Comparison of ENCODE assay signal across 18 cellular contexts in genomic region chr7:26608402-26608801, GRCh38.
DNase-seq lines count a peak whose midpoint lies in the region; ATAC-seq and TF ChIP-seq lines count a peak whose summit lies in the region.
"Had no signal": no experiment of that assay in that cellular context is flagged by ENCODE, and none has a peak within 500 bp of the region (broad histone marks: within the 10 kb centered on the region; RNA-seq: fewer than 3 reads in every experiment).

No MANE protein-coding gene starts in this region.

- H3K36me3 ChIP-seq in breast epithelium (no peaks in the 10 kb centered on the region), PC-3 (ENCODE audit: low read depth, low read length) (no peaks in the 10 kb centered on the region), WERI-Rb-1 (no peaks in the 10 kb centered on the region), H7 (replicated peaks; ENCODE audit: control insufficient read depth, insufficient read depth, low read length) (no peaks in the 10 kb centered on the region)
- H3K36me3 ChIP-seq: HAP-1 had no signal

- peaks cover 7% of the 10 kb centered on the region for H3K4me1 Mint-ChIP-seq in MCF 10A (ENCODE audit: insufficient read depth, unreplicated experiment)
- H3K4me1 Mint-ChIP-seq: CD4-positive, alpha-beta memory T cell had no signal

- no peak for TF ChIP-seq CTCF in MCF 10A (IDR thresholded peaks at IDR 0.05; ENCODE audit: unreplicated experiment)
- TF ChIP-seq CTCF in breast epithelium (IDR thresholded peaks at IDR 0.05): no peak
- TF ChIP-seq CTCF in PC-3 (conservative IDR thresholded peaks at IDR 0.05; ENCODE audit: low read depth, low read length): no peak
- TF ChIP-seq CTCF in WERI-Rb-1 (IDR thresholded peaks at IDR 0.05; ENCODE audit: low read depth, low read length): no peak

- peak; percentile 5 for DNase-seq in MCF 10A (ENCODE audit: unreplicated experiment)
- no peak for DNase-seq in breast epithelium (ENCODE audit: low spot score in 2 of 2)
- no peak for DNase-seq in PC-3
- DNase-seq in mesenteric fat pad (ENCODE audit: low spot score): peak; percentile 37
- no peak for DNase-seq in NCI-H345 treated with DMSO at 0.1 percent for 48 hours (lab: John Stamatoyannopoulos, UW; ENCODE audit: unreplicated experiment)
- no peak for DNase-seq in WERI-Rb-1
- no peak for DNase-seq in H7
- DNase-seq: 8988T; C1 segment of cervical spinal cord; Calu3; CD4-positive, alpha-beta memory T cell; COR-L47; DMS79; EL; GDM1; GM23248 had no signal

- H3K4me1 ChIP-seq in breast epithelium (no peaks in the 10 kb centered on the region), PC-3 (ENCODE audit: insufficient read depth, low read length) (peaks cover 48% of the 10 kb centered on the region)
- H3K4me1 ChIP-seq: HAP-1 had no signal

- no peaks in the 10 kb centered on the region for H3K9me2 ChIP-seq in PC-3 (replicated peaks; ENCODE audit: low read length)

- H3K9me3 Mint-ChIP-seq in MCF 10A (ENCODE audit: unreplicated experiment): peaks cover 8% of the 10 kb centered on the region
- H3K9me3 Mint-ChIP-seq: CD4-positive, alpha-beta memory T cell had no signal

- no peaks in the 10 kb centered on the region for H4K20me1 ChIP-seq in PC-3 (ENCODE audit: low read length)

- no peak overlapping the region for H2AFZ ChIP-seq in PC-3 (ENCODE audit: low read length)
- H2AFZ ChIP-seq: GM23248 had no signal

- H3K4me3 Mint-ChIP-seq in MCF 10A (ENCODE audit: unreplicated experiment): no peak overlapping the region
- H3K4me3 Mint-ChIP-seq: CD4-positive, alpha-beta memory T cell had no signal

- CTCF ChIA-PET in MCF 10A (lab: Yijun Ruan, JAX) (interaction anchor here (0.6 to 0.8 kb wide), 2 partner anchors 58 to 140 kb away, joined by 3 read pairs; no protein-coding TSS in a partner anchor), PC-3 (lab: Charles Lee) (interaction anchor here (0.7 to 1.0 kb wide), 2 partner anchors 107 to 239 kb away, joined by 3 read pairs; no protein-coding TSS in a partner anchor)

- no peak for ATAC-seq in PC-3
- ATAC-seq: GM12878 had no signal

- H3K27ac ChIP-seq in breast epithelium (no peak overlapping the region), PC-3 (ENCODE audit: low read length) (peak overlapping the region; percentile 56), WERI-Rb-1 (no peak overlapping the region)
- H3K27ac ChIP-seq: GM23248 had no signal

- H3K4me3 ChIP-seq in breast epithelium: no peak overlapping the region
- no peak overlapping the region for H3K4me3 ChIP-seq in PC-3 (ENCODE audit: low read length)
- no peak overlapping the region for H3K4me3 ChIP-seq in WERI-Rb-1 (ENCODE audit: low read depth, low read length)
- no peak overlapping the region for H3K4me3 ChIP-seq in H7 (ENCODE audit: insufficient read depth, low read depth, low read length)
- H3K4me3 ChIP-seq: GM12878, GM23248, HAP-1 had no signal

- H3F3A ChIP-seq in PC-3 (ENCODE audit: low read length, unreplicated experiment): no peaks in the 10 kb centered on the region

- peak overlapping the region; percentile 35; the same call in 1 of the 2 replicates for H3K9ac ChIP-seq in PC-3 (ENCODE audit: low read length)
- H3K9ac ChIP-seq: GM23248 had no signal

- no peaks in the 10 kb centered on the region for H3K36me3 Mint-ChIP-seq in MCF 10A (ENCODE audit: insufficient read depth, unreplicated experiment)
- H3K36me3 Mint-ChIP-seq: CD4-positive, alpha-beta memory T cell had no signal

- POLR2A ChIA-PET in MCF 10A (lab: Yijun Ruan, JAX) (no interaction called here), PC-3 (lab: Charles Lee; ENCODE audit: unreplicated experiment) (interaction anchor here (1.1 kb wide), 1 partner anchor 43 kb away, joined by 4 read pairs; no protein-coding TSS in a partner anchor)

- BruUV-seq in MCF 10A (replicated peaks; lab: Mats Ljungman, UMichigan): no TSS peak
- no TSS peak for BruUV-seq in PC-3 (replicated peaks; lab: Mats Ljungman, UMichigan)

- H3K4me2 ChIP-seq in PC-3 (ENCODE audit: low read length): peak overlapping the region; percentile 15; the same call in 1 of the 2 replicates

- intact Hi-C loops in MCF 10A (cut with micrococcal nuclease) (no loop called here), breast epithelium (cut with DNase I; ENCODE audit: low total_unique reads) (no loop called here), PC-3 (cut with micrococcal nuclease) (loop anchor here (2.0 to 5.0 kb wide), 2 partner anchors 40 to 101 kb away; no protein-coding TSS in a partner anchor)

- H3K27me3 Mint-ChIP-seq in MCF 10A (ENCODE audit: insufficient read depth, unreplicated experiment): no peaks in the 10 kb centered on the region

- no peak overlapping the region for H3K27ac Mint-ChIP-seq in MCF 10A (ENCODE audit: low read depth, unreplicated experiment)
- H3K27ac Mint-ChIP-seq: CD4-positive, alpha-beta memory T cell had no signal

- H3K27me3 ChIP-seq in breast epithelium: no peaks in the 10 kb centered on the region
- no peaks in the 10 kb centered on the region for H3K27me3 ChIP-seq in PC-3 (ENCODE audit: low read length)
- no peaks in the 10 kb centered on the region for H3K27me3 ChIP-seq in WERI-Rb-1 (ENCODE audit: insufficient read depth, low read depth, severe bottlenecking)
- H3K27me3 ChIP-seq in H7 (ENCODE audit: control insufficient read depth, insufficient read depth, low read length): no peaks in the 10 kb centered on the region

- H3K9me3 ChIP-seq in breast epithelium (no peaks in the 10 kb centered on the region), PC-3 (ENCODE audit: low read length) (no peaks in the 10 kb centered on the region), WERI-Rb-1 (ENCODE audit: severe bottlenecking) (no peaks in the 10 kb centered on the region)
- H3K9me3 ChIP-seq: HAP-1 had no signal

- no peak for TF ChIP-seq POLR2A in breast epithelium (IDR thresholded peaks at IDR 0.05)

- no peaks in the 10 kb centered on the region for H3K79me2 ChIP-seq in PC-3 (ENCODE audit: low read length)

Comparison
In these comparisons a context has a peak if more than half of its experiments do, and no peak if none do; other contexts are left out.
1. DNase-seq: peak in MCF 10A (single experiment) and mesenteric fat pad (single experiment); none in breast epithelium (0 of 2), PC-3 (single experiment), NCI-H345 treated with DMSO at 0.1 percent for 48 hours (single experiment), WERI-Rb-1 (single experiment) and H7 (single experiment).